16 cellular contexts compared by ENCODE assay signal in genomic region chr10:7576340-7576739, GRCh38.
"Had no signal": no experiment of that assay in that cellular context is flagged by ENCODE, and none has a peak within 500 bp of the region (broad histone marks: within the 10 kb centered on the region; RNA-seq: fewer than 3 reads in every experiment).

No MANE protein-coding gene starts in this region.

- DNase-seq: dermis blood vessel endothelial cell; dorsolateral prefrontal cortex; effector CD4-positive, alpha-beta T cell; effector memory CD4-positive, alpha-beta T cell; foreskin keratinocyte; heart left ventricle; left cardiac atrium; left lung; left ventricle myocardium superior; lower lobe of right lung; mesenchymal stem cell; midbrain had no signal

- H3K4me1 ChIP-seq: foreskin keratinocyte had no signal

- H3K9me3 ChIP-seq: esophagus muscularis mucosa, gastroesophageal sphincter, heart left ventricle, left lung, lower lobe of right lung had no signal

- H3K27me3 ChIP-seq: esophagus muscularis mucosa, foreskin keratinocyte, gastroesophageal sphincter, heart left ventricle, left lung had no signal

- H3K4me2 ChIP-seq: hepatocyte had no signal

- H2AFZ ChIP-seq: hepatocyte had no signal

- H3K27ac ChIP-seq: coronary artery, dorsolateral prefrontal cortex, esophagus muscularis mucosa, foreskin keratinocyte, gastroesophageal sphincter, heart left ventricle, lower lobe of right lung had no signal

- H3K4me3 ChIP-seq: coronary artery, dorsolateral prefrontal cortex, esophagus muscularis mucosa, gastroesophageal sphincter, heart left ventricle, hepatocyte, left lung, lower lobe of right lung had no signal

- H3K36me3 ChIP-seq: left lung, lower lobe of right lung had no signal
